In genomic region chr22:42553475-42554361, GRCh38 we compare ENCODE assay signal across 8 cellular contexts. TPM values are rescaled to one million over a fixed set of nuclear protein-coding genes. Genes with fewer than 3 reads are reported as not detected.
A peak's percentile ranks its signal among the peaks of the same experiment; 100 is the strongest.
DNase-seq lines count a peak whose midpoint lies in the region; TF ChIP-seq lines count a peak whose summit lies in the region.

Gene SERHL2 (plus strand): TSS chr22:42553956. CDS start chr22:42554021, 65 bp downstream.

- peak; percentile 52 to 77 for DNase-seq in NCI-H524 (lab: John Stamatoyannopoulos, UW)
- DNase-seq in NCI-H524 treated with DMSO at 0.1 percent for 48 hours (lab: John Stamatoyannopoulos, UW): no peak
- DNase-seq in HK-2 (ENCODE audit: unreplicated experiment): peak; percentile 65
- peak; percentile 51 to 79 for DNase-seq in SHP77 (lab: John Stamatoyannopoulos, UW)
- peak; percentile 61 for DNase-seq in activated gamma-delta T cell treated with anti-CD3 and anti-CD28 coated beads, Interleukin-2, amount 50 U/mL, for 16 hours (ENCODE audit: low read depth)
- peak; percentile 50 for DNase-seq in foreskin melanocyte
- DNase-seq in neuronal stem cell (ENCODE audit: low spot score): peak; percentile 78
- DNase-seq in stomach: peak; percentile 92

- H3K14ac ChIP-seq in neuronal stem cell (ENCODE audit: low read length): peak within 1 kb of the TSS; percentile 91

- H3K36me3 ChIP-seq in neuronal stem cell (replicated peaks in 1 of 2; ENCODE audit: control insufficient read depth in 2 of 2, insufficient read depth in 2 of 2, low read length in 2 of 2) (no peaks in the 10 kb centered on the region), stomach (no peaks in the 10 kb centered on the region)

- H3K4me3 ChIP-seq in neuronal stem cell (ENCODE audit: low read length in 2 of 2) (peak within 1 kb of the TSS in 1 of 2 donors; percentile 82), stomach (peak within 1 kb of the TSS; percentile 50 to 51 (median 50))

- no peak for TF ChIP-seq POLR2A in stomach (IDR thresholded peaks at IDR 0.05)

- H2BK15ac ChIP-seq in neuronal stem cell (ENCODE audit: low read length): no peak within 1 kb of the TSS

- H2BK12ac ChIP-seq in neuronal stem cell (ENCODE audit: low read length): no peak within 1 kb of the TSS

- no peak for TF ChIP-seq CTCF in stomach (IDR thresholded peaks at IDR 0.05)

- peak within 1 kb of the TSS; percentile 89 for H3K4me2 ChIP-seq in neuronal stem cell (ENCODE audit: insufficient read depth, low read length, poor library complexity, severe bottlenecking)

- WGBS in neuronal stem cell (ENCODE audit: extremely low coverage in 2 of 2, insufficient read length in 2 of 2, insufficient replicate concordance in 1 of 2), 2 donors: no CpG with 5 or more reads among the region's 75 CpGs
- WGBS in stomach, 5 donors: 1 to 3% (median 3%) methylated on average over 32 to 75 of the region's 75 CpGs

- no peak for TF ChIP-seq EP300 in stomach (IDR thresholded peaks at IDR 0.05)

- no peak within 1 kb of the TSS for H2BK5ac ChIP-seq in neuronal stem cell (ENCODE audit: low read length)

- H3K9ac ChIP-seq in neuronal stem cell (ENCODE audit: low read depth, low read length, poor library complexity): peak within 1 kb of the TSS; percentile 91

- no peak within 1 kb of the TSS for H4K91ac ChIP-seq in neuronal stem cell (ENCODE audit: low read depth, low read length, poor library complexity)

- H3K9me3 ChIP-seq in neuronal stem cell (replicated peaks in 1 of 2; ENCODE audit: control insufficient read depth in 2 of 2, insufficient read depth in 1 of 2, low read depth in 1 of 2, low read length in 2 of 2): peaks cover 0 to 4% of the 10 kb centered on the region in 2 donors
- no peaks in the 10 kb centered on the region for H3K9me3 ChIP-seq in stomach

- peak within 1 kb of the TSS; percentile 99 for H3K23ac ChIP-seq in neuronal stem cell (ENCODE audit: low read depth, low read length, poor library complexity)

- H3K4me1 ChIP-seq in neuronal stem cell (ENCODE audit: control insufficient read depth in 2 of 2, insufficient read depth in 1 of 2, low read depth in 1 of 2, low read length in 2 of 2): peaks cover 0 to 11% of the 10 kb centered on the region in 2 donors
- H3K4me1 ChIP-seq in stomach: peaks cover 12 to 18% (median 17%) of the 10 kb centered on the region in 4 donors

- H2AK5ac ChIP-seq in neuronal stem cell (ENCODE audit: low read depth, low read length): no peak within 1 kb of the TSS

- peak within 1 kb of the TSS; percentile 78 for H3K4ac ChIP-seq in neuronal stem cell (ENCODE audit: low read length)

- H2AFZ ChIP-seq in neuronal stem cell (ENCODE audit: low read length): peak within 1 kb of the TSS; percentile 36

- H3K79me1 ChIP-seq in neuronal stem cell (ENCODE audit: low read depth, low read length): no peaks in the 10 kb centered on the region

- intact Hi-C loops in stomach (cut with DNase I; ENCODE audit: low total_unique reads): no loop called here

- H2BK120ac ChIP-seq in neuronal stem cell (ENCODE audit: low read depth, low read length): no peak within 1 kb of the TSS

- H3K27me3 ChIP-seq in neuronal stem cell (ENCODE audit: control insufficient read depth in 3 of 3, insufficient read depth in 3 of 3, low read depth in 1 of 3, low read length in 3 of 3): no peaks in the 10 kb centered on the region
- H3K27me3 ChIP-seq in stomach: peaks cover 0 to 7% (median 0%) of the 10 kb centered on the region in 3 donors

- H3K27ac ChIP-seq in neuronal stem cell (replicated peaks; ENCODE audit: low read length): no peak within 1 kb of the TSS
- peak within 1 kb of the TSS in 4 of 5 donors; percentile 10 to 67 (median 44) for H3K27ac ChIP-seq in stomach

- H3K18ac ChIP-seq in neuronal stem cell (ENCODE audit: low read length): peak within 1 kb of the TSS; percentile 100

- peak within 1 kb of the TSS; percentile 82 for H4K8ac ChIP-seq in neuronal stem cell (ENCODE audit: low read depth, low read length)

RNA-seq across cellular contexts. Expression of gene SERHL2, which starts in this region (rescaled TPM):
- 0.28 TPM for polyA plus RNA-seq in neuronal stem cell (2013, experiment 1 of 2)
- polyA plus RNA-seq in neuronal stem cell (2013, experiment 2 of 2): 0.22 TPM
- total RNA-seq in stomach: 1 to 10 TPM in 4 of 5 donors, not detected in 1; 1.7 to 5.5 (median 4.5) TPM
- 1 to 10 TPM; 2.1 to 4.3 (median 3.3) TPM for polyA plus RNA-seq in stomach
